In the genomic region with DNA sequence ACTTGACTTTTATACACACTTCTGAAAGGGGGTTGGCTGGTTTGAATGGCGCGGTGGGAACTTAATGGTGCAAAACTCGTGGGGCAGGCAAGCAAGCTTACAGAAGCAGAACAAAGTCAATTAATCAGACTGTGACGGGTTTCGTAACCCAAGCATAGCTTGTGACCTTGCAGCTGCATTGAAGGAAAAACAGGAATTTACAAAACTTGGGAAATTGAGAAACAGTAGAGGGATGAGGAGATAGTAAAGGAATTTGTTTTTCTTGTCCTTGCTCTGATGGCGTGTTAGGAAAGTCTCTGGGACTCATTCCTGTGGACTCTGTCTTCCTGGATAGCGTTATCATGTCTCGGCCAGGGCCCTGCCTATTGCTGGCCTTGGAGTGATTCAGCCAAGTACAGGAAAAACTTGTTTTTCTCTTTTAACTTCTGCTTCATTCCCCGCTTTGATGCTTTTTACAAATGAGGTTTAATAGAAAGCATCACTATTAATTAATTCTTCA, we compare ENCODE assay signal across 9 cellular contexts.
DNase-seq lines count a peak whose midpoint lies in the region; ATAC-seq and TF ChIP-seq lines count a peak whose summit lies in the region.
"Had no signal": no experiment of that assay in that cellular context is flagged by ENCODE, and none has a peak within 500 bp of the region (broad histone marks: within the 10 kb centered on the region; RNA-seq: fewer than 3 reads in every experiment).

No MANE protein-coding gene starts in this region.

- intact Hi-C loops in left ventricle myocardium superior (cut with micrococcal nuclease) (no loop called here), stomach (cut with DNase I; ENCODE audit: low total_unique reads) (no loop called here), mucosa of descending colon (cut with DNase I, micrococcal nuclease) (no loop called here)

- peak; percentile 92 for DNase-seq in HFFc6
- DNase-seq in amniotic epithelial cell (ENCODE audit: low read depth) = peak; percentile 100
- peak; percentile 51 for DNase-seq in left ventricle myocardium superior
- DNase-seq in stomach = no peak
- DNase-seq in NCI-H2227 (lab: John Stamatoyannopoulos, UW; ENCODE audit: unreplicated experiment) = no peak
- no peak for DNase-seq in mucosa of descending colon
- no peak for DNase-seq in activated CD4-positive, alpha-beta T cell treated with anti-CD3 and anti-CD28 coated beads, Interleukin-2, amount 50 U/mL, for 1 hour

- H3K36me3 ChIP-seq in stomach (no peaks in the 10 kb centered on the region), mucosa of descending colon (ENCODE audit: low read depth) (no peaks in the 10 kb centered on the region)

- whole genome bisulfite sequencing in stomach, 5 donors = 40 to 60% (median 47%) methylated on average over 9 of the region's 9 CpGs

- ATAC-seq in left ventricle myocardium superior (peak; percentile 97), GM21515 (IDR thresholded peaks at IDR 0.05; ENCODE audit: unreplicated experiment) (no peak), mucosa of descending colon (no peak)

- H3K27ac ChIP-seq in stomach = peak overlapping the region in 3 of 5 donors; percentile 28 to 65 (median 47)

- TF ChIP-seq CTCF in HFFc6 (IDR thresholded peaks at IDR 0.05) (no peak), stomach (IDR thresholded peaks at IDR 0.05) (no peak), mucosa of descending colon (IDR thresholded peaks at IDR 0.05) (no peak)

- peaks cover 0 to 7% (median 0%) of the 10 kb centered on the region in 4 donors for H3K9me3 ChIP-seq in stomach
- no peaks in the 10 kb centered on the region for H3K9me3 ChIP-seq in mucosa of descending colon

- H3K9me3 Mint-ChIP-seq in HFFc6 = no peaks in the 10 kb centered on the region; the same call in 1 of the 2 replicates

- H3K4me1 ChIP-seq in stomach = no peaks in the 10 kb centered on the region
- no peaks in the 10 kb centered on the region for H3K4me1 ChIP-seq in mucosa of descending colon (ENCODE audit: low read depth)

- H3K27me3 Mint-ChIP-seq in HFFc6 (ENCODE audit: insufficient read depth) = no peaks in the 10 kb centered on the region
- H3K27me3 Mint-ChIP-seq: activated naive CD4-positive, alpha-beta T cell treated with anti-CD3 and anti-CD28 coated beads, Interleukin-2, amount 50 U/mL, for 24 hours had no signal

- H3K27me3 ChIP-seq in stomach = no peaks in the 10 kb centered on the region

- peak overlapping the region; percentile 93 for H3K27ac Mint-ChIP-seq in HFFc6
- H3K27ac Mint-ChIP-seq: activated naive CD4-positive, alpha-beta T cell treated with anti-CD3 and anti-CD28 coated beads, Interleukin-2, amount 50 U/mL, for 24 hours had no signal

- no peaks in the 10 kb centered on the region for H3K36me3 Mint-ChIP-seq in HFFc6 (ENCODE audit: low read depth)
- H3K36me3 Mint-ChIP-seq: activated naive CD4-positive, alpha-beta T cell treated with anti-CD3 and anti-CD28 coated beads, Interleukin-2, amount 50 U/mL, for 24 hours had no signal

- H3K4me3 Mint-ChIP-seq in HFFc6 = peak overlapping the region; percentile 27; the same call in 1 of the 2 replicates
- H3K4me3 Mint-ChIP-seq: activated naive CD4-positive, alpha-beta T cell treated with anti-CD3 and anti-CD28 coated beads, Interleukin-2, amount 50 U/mL, for 24 hours had no signal

- no peak overlapping the region for H3K4me3 ChIP-seq in stomach
- no peak overlapping the region for H3K4me3 ChIP-seq in mucosa of descending colon

- H3K4me1 Mint-ChIP-seq in HFFc6 (ENCODE audit: low read depth) = peaks cover 47% of the 10 kb centered on the region; the same call in 1 of the 2 replicates
- H3K4me1 Mint-ChIP-seq: activated naive CD4-positive, alpha-beta T cell treated with anti-CD3 and anti-CD28 coated beads, Interleukin-2, amount 50 U/mL, for 24 hours had no signal

- TF ChIP-seq POLR2A in stomach (IDR thresholded peaks at IDR 0.05) = no peak

- no peak for TF ChIP-seq EP300 in stomach (IDR thresholded peaks at IDR 0.05)

Comparison
In these comparisons a context has a peak if more than half of its experiments do, and no peak if none do; other contexts are left out.
1. DNase-seq: peak in HFFc6 (single experiment), amniotic epithelial cell (single experiment) and left ventricle myocardium superior (single experiment); none in stomach (single experiment), NCI-H2227 (single experiment), mucosa of descending colon (0 of 3) and activated CD4-positive, alpha-beta T cell treated with anti-CD3 and anti-CD28 coated beads, Interleukin-2, amount 50 U/mL, for 1 hour (single experiment).